31 cellular contexts compared by ENCODE assay signal in genomic region chr1:156638596-156638995, GRCh38. TPM values are rescaled to one million over a fixed set of nuclear protein-coding genes. Genes with fewer than 3 reads are reported as not detected.
DNase-seq lines count a peak whose midpoint lies in the region; ATAC-seq, FAIRE-seq and TF ChIP-seq lines count a peak whose summit lies in the region.
"Had no signal": no experiment of that assay in that cellular context is flagged by ENCODE, and none has a peak within 500 bp of the region (broad histone marks: within the 10 kb centered on the region; RNA-seq: fewer than 3 reads in every experiment).

No MANE protein-coding gene starts in this region.

- intact Hi-C loops in HepG2 (cut with micrococcal nuclease; ENCODE audit: unreplicated experiment), result no loop called here
- intact Hi-C loops in right lobe of liver (cut with DNase I), result no loop called here
- intact Hi-C loops in thyroid gland (cut with DNase I), result no loop called here
- intact Hi-C loops in spleen (cut with DNase I; ENCODE audit: low total_unique reads), result no loop called here

- peak; percentile 2; the same call in 2 of the 3 replicates for ATAC-seq in HepG2
- ATAC-seq in right lobe of liver, result no peak
- ATAC-seq: lower lobe of right lung; mucosa of descending colon; natural killer cell treated with Interleukin-12 subunit alpha and Interleukin-12 subunit beta and Interleukin-15 and Interleukin-18, amount 100 ng/mL, for 72 hours had no signal

- 11% methylated on average over 5 of the region's 5 CpGs for WGBS in HepG2 (ENCODE audit: low lambda C conversion rate)
- 64% methylated on average over 5 of the region's 5 CpGs for whole genome bisulfite sequencing in right lobe of liver (ENCODE audit: insufficient coverage, low coverage, low lambda C conversion rate, missing lambda C conversion rate)
- 30 to 42% methylated on average over 3 to 5 of the region's 5 CpGs for WGBS in thyroid gland, 2 donors
- 56 to 72% (median 64%) methylated on average over 4 to 5 of the region's 5 CpGs for WGBS in spleen, 5 donors

- TF ChIP-seq CTCF in HepG2 (CRISPR knock-in tag; IDR thresholded peaks at IDR 0.05) (no peak), right lobe of liver (IDR thresholded peaks at IDR 0.05) (no peak), nephron progenitor cell (IDR thresholded peaks at IDR 0.05) (no peak), thyroid gland (IDR thresholded peaks at IDR 0.05) (no peak), spleen (IDR thresholded peaks at IDR 0.05 in 8 of 11, conservative IDR thresholded peaks at IDR 0.05 in 3 of 11) (no peak)

- H3K36me3 Mint-ChIP-seq in nephron progenitor cell (ENCODE audit: low read depth), result no peaks in the 10 kb centered on the region
- H3K36me3 Mint-ChIP-seq: activated CD4-positive, alpha-beta memory T cell treated with anti-CD3 and anti-CD28 coated beads for 36 hours; activated naive CD8-positive, alpha-beta T cell; natural killer cell treated with Interleukin-12 subunit alpha and Interleukin-12 subunit beta and Interleukin-15 and Interleukin-18, amount 100 ng/mL, for 72 hours had no signal

- peaks cover 42% of the 10 kb centered on the region for H3K4me1 Mint-ChIP-seq in nephron progenitor cell

- no peaks in the 10 kb centered on the region for H3K79me2 ChIP-seq in HepG2 (ENCODE audit: insufficient read depth, low read length)

- no peaks in the 10 kb centered on the region for H3K9me3 Mint-ChIP-seq in nephron progenitor cell
- H3K9me3 Mint-ChIP-seq: activated CD4-positive, alpha-beta memory T cell treated with anti-CD3 and anti-CD28 coated beads for 36 hours; T-helper 1 cell treated with Interleukin-12 subunit alpha and Interleukin-12 subunit beta and Interleukin-4 antibody, amounts not matched to agents 30 μg/mL and 1 μg/mL, for 36 hours had no signal

- H3K9me3 ChIP-seq in HepG2 (ENCODE audit: low read length) (no peaks in the 10 kb centered on the region), right lobe of liver (no peaks in the 10 kb centered on the region), thyroid gland (no peaks in the 10 kb centered on the region), spleen (no peaks in the 10 kb centered on the region)
- H3K9me3 ChIP-seq: lower lobe of right lung, mucosa of descending colon, tibial nerve had no signal

- H3K4me3 ChIP-seq in HepG2 (replicated peaks in 1 of 3; ENCODE audit: insufficient read depth in 1 of 3, low read depth in 2 of 3, low read length in 3 of 3) (no peak overlapping the region), right lobe of liver (no peak overlapping the region), thyroid gland (replicated peaks in 1 of 3) (no peak overlapping the region), spleen (no peak overlapping the region)
- H3K4me3 ChIP-seq: lower lobe of right lung, mucosa of descending colon, tibial nerve had no signal

- no peak overlapping the region for H3K27ac Mint-ChIP-seq in nephron progenitor cell
- H3K27ac Mint-ChIP-seq: activated CD4-positive, alpha-beta memory T cell treated with anti-CD3 and anti-CD28 coated beads for 36 hours; activated naive CD8-positive, alpha-beta T cell; natural killer cell treated with Interleukin-12 subunit alpha and Interleukin-12 subunit beta and Interleukin-15 and Interleukin-18, amount 100 ng/mL, for 72 hours; T-helper 1 cell treated with Interleukin-12 subunit alpha and Interleukin-12 subunit beta and Interleukin-4 antibody, amounts not matched to agents 30 μg/mL and 1 μg/mL, for 36 hours had no signal

- TF ChIP-seq RAD21 in HepG2 (CRISPR knock-in tag; IDR thresholded peaks at IDR 0.05), result no peak

- peaks cover 90% of the 10 kb centered on the region for H3K27me3 Mint-ChIP-seq in nephron progenitor cell (ENCODE audit: low read depth, poor library complexity)

- FAIRE-seq in HepG2 (lab: Jason Lieb, UNC), result no peak
- FAIRE-seq: TTC549 had no signal

- TF ChIP-seq POLR2A in HepG2 (IDR thresholded peaks at IDR 0.05; ENCODE audit: insufficient read depth in 1 of 2, low read depth in 2 of 2, low read length in 2 of 2), result no peak
- no peak for TF ChIP-seq POLR2A in right lobe of liver (IDR thresholded peaks at IDR 0.05)
- no peak for TF ChIP-seq POLR2A in thyroid gland (IDR thresholded peaks at IDR 0.05)
- TF ChIP-seq POLR2A in spleen (IDR thresholded peaks at IDR 0.05), result no peak

- no TSS peak for BruUV-seq in HepG2 (replicated peaks; lab: Mats Ljungman, UMichigan)

- TF ChIP-seq EP300 in HepG2 (IDR thresholded peaks at IDR 0.05; ENCODE audit: low read depth in 2 of 2, low read length in 2 of 2), result no peak
- TF ChIP-seq EP300 in HepG2 (CRISPR knock-in tag; IDR thresholded peaks at IDR 0.05; ENCODE audit: borderline replicate concordance), result no peak

- CTCF ChIA-PET in HepG2 (lab: Yijun Ruan, JAX; ENCODE audit: low intra/inter-chr PET ratio, low total read pairs), result no interaction called here

- H3K4me2 ChIP-seq in HepG2 (ENCODE audit: low read depth, low read length), result no peak overlapping the region

- peak overlapping the region; percentile 54 for H3K4me3 Mint-ChIP-seq in nephron progenitor cell
- H3K4me3 Mint-ChIP-seq: activated CD4-positive, alpha-beta memory T cell treated with anti-CD3 and anti-CD28 coated beads for 36 hours; activated naive CD8-positive, alpha-beta T cell; natural killer cell treated with Interleukin-12 subunit alpha and Interleukin-12 subunit beta and Interleukin-15 and Interleukin-18, amount 100 ng/mL, for 72 hours; T-helper 1 cell treated with Interleukin-12 subunit alpha and Interleukin-12 subunit beta and Interleukin-4 antibody, amounts not matched to agents 30 μg/mL and 1 μg/mL, for 36 hours had no signal

- H3K36me3 ChIP-seq in HepG2 (replicated peaks in 1 of 2; ENCODE audit: control insufficient read depth in 1 of 2, insufficient read depth in 2 of 2, low read length in 2 of 2) (peaks cover 0 to 1% of the 10 kb centered on the region in 2 experiments; a peak in 1 of 5 replicates), right lobe of liver (no peaks in the 10 kb centered on the region), thyroid gland (no peaks in the 10 kb centered on the region), spleen (no peaks in the 10 kb centered on the region)
- H3K36me3 ChIP-seq: lower lobe of right lung, tibial nerve had no signal

- in situ Hi-C loops in HepG2 (cut with HindIII; ENCODE audit: extremely low pct_ligation_motif_present, low pct_unique_long_range_greater_than_20kb), result no loop called here

- peaks cover 24% of the 10 kb centered on the region for H4K20me1 ChIP-seq in HepG2 (ENCODE audit: insufficient read depth, low read length)

- H3K9ac ChIP-seq in HepG2 (ENCODE audit: insufficient read depth, low read depth, low read length), result no peak overlapping the region

- H3K27me3 ChIP-seq in HepG2 (ENCODE audit: control insufficient read depth in 1 of 2, insufficient read depth in 2 of 2, low read length in 2 of 2) (peaks cover 4 to 28% of the 10 kb centered on the region in 2 experiments; a peak in 4 of 5 replicates), right lobe of liver (no peaks in the 10 kb centered on the region), thyroid gland (peaks cover 23% of the 10 kb centered on the region), spleen (replicated peaks in 1 of 7) (peaks cover 8 to 100% (median 53%) of the 10 kb centered on the region in 7 donors)

- POLR2A ChIA-PET in HepG2 (lab: Yijun Ruan, JAX), result interaction anchor here (1.3 kb wide), 1 partner anchor 10 kb away, joined by 3 read pairs; no protein-coding TSS in a partner anchor

- peaks cover 17% of the 10 kb centered on the region for H3K4me1 ChIP-seq in HepG2 (ENCODE audit: insufficient read depth, low read length)
- H3K4me1 ChIP-seq in right lobe of liver, result peaks cover 0 to 5% (median 0%) of the 10 kb centered on the region in 4 donors
- H3K4me1 ChIP-seq in thyroid gland, result peaks cover 9 to 10% of the 10 kb centered on the region in 2 donors
- H3K4me1 ChIP-seq in spleen, result peaks cover 5 to 20% (median 15%) of the 10 kb centered on the region in 6 donors

- no peak for DNase-seq in HepG2 (ENCODE audit: low spot score)
- DNase-seq in right lobe of liver, result no peak
- no peak for DNase-seq in nephron progenitor cell
- no peak for DNase-seq in activated T-cell treated with anti-CD3 and anti-CD28 coated beads for 4 hours
- no peak for DNase-seq in thyroid gland
- no peak for DNase-seq in spleen
- DNase-seq in AG08395 (ENCODE audit: low spot score), result no peak
- DNase-seq: activated CD4-positive, alpha-beta memory T cell treated with anti-CD3 and anti-CD28 coated beads for 36 hours; activated CD4-positive, CD25-positive, alpha-beta regulatory T cell treated with anti-CD3 and anti-CD28 coated beads, Interleukin-2, amount 50 U/mL, for 72 hours; activated CD8-positive, alpha-beta memory T cell treated with anti-CD3 and anti-CD28 coated beads, Interleukin-2, amount 50 U/mL, for 48 hours; DMS79 treated with DMSO at 0.1 percent for 48 hours; HCEC 1CT; lower lobe of right lung; mucosa of descending colon; NCI-H1092 treated with DMSO at 0.1 percent for 48 hours; NCI-H187 treated with DMSO at 0.1 percent for 48 hours; NCI-H345; NCI-H748 treated with DMSO at 0.1 percent for 48 hours; stimulated activated CD4-positive, alpha-beta T cell treated with anti-CD3 and anti-CD28 coated beads, Interleukin-15, amount 100 ng/mL, for 24 hours; stimulated activated naive CD4-positive, alpha-beta T cell had no signal

- no peak overlapping the region for H2AFZ ChIP-seq in HepG2 (ENCODE audit: low read length)

- H3K27ac ChIP-seq in HepG2 (ENCODE audit: extremely low read length, insufficient read depth, low read length), result no peak overlapping the region
- no peak overlapping the region for H3K27ac ChIP-seq in right lobe of liver
- H3K27ac ChIP-seq in cingulate gyrus (ENCODE audit: low read depth, low read length), result peak overlapping the region; percentile 75
- no peak overlapping the region for H3K27ac ChIP-seq in thyroid gland
- no peak overlapping the region for H3K27ac ChIP-seq in spleen
- H3K27ac ChIP-seq: lower lobe of right lung, RWPE1, tibial nerve had no signal

RNA-seq across cellular contexts. Expression of gene BCAN, which starts 3.3 kb away (rescaled TPM):
- total RNA-seq in HepG2 (2016; rRNA removed; fragmentation: Illumina TruSeq; extraction: Trizol), result not detected in 2 replicates
- total RNA-seq in HepG2 (2016; cell fraction: cytosol; rRNA removed; fragmentation: Illumina TruSeq; extraction: Trizol; ENCODE audit: low read depth), result not detected in 2 replicates
- not detected in 2 replicates for total RNA-seq in HepG2 (2016; cell fraction: insoluble cytoplasmic fraction; rRNA removed; fragmentation: Illumina TruSeq; extraction: Trizol)
- not detected in 2 replicates for total RNA-seq in HepG2 (2016; cell fraction: membrane; rRNA removed; fragmentation: Illumina TruSeq; extraction: Trizol)
- not detected in 2 replicates for total RNA-seq in HepG2 (2016; cell fraction: nucleus; rRNA removed; fragmentation: Illumina TruSeq; extraction: Trizol)
- polyA plus RNA-seq in HepG2 (2011; rRNA removed), result not detected in 2 replicates
- not detected in 2 replicates for polyA plus RNA-seq in HepG2 (2011; cell fraction: cytosol; rRNA removed)
- 0.24 TPM in 1 of 2 replicates, not detected in the other for polyA plus RNA-seq in HepG2 (2011; cell fraction: nucleus; rRNA removed)
- polyA plus RNA-seq in HepG2 (2012), result 0.21 TPM in 2 replicates
- not detected in 2 replicates for polyA plus RNA-seq in HepG2 (2016; cell fraction: cytosol; fragmentation: Illumina TruSeq; extraction: Trizol; ENCODE audit: low read depth)
- polyA plus RNA-seq in HepG2 (2016; cell fraction: insoluble cytoplasmic fraction; fragmentation: Illumina TruSeq; extraction: Trizol; ENCODE audit: low read depth), result not detected in 2 replicates
- not detected in 2 replicates for polyA plus RNA-seq in HepG2 (2016; cell fraction: membrane; fragmentation: Illumina TruSeq; extraction: Trizol; ENCODE audit: low read depth)
- not detected in 2 replicates for polyA plus RNA-seq in HepG2 (2016; cell fraction: nucleus; fragmentation: Illumina TruSeq; extraction: Trizol; ENCODE audit: insufficient read depth, low read depth)
- not detected in 2 replicates for polyA minus RNA-seq in HepG2 (2011; rRNA and poly(A)+ RNA removed; ENCODE audit: low replicate concordance)
- polyA minus RNA-seq in HepG2 (2011; cell fraction: cytosol; rRNA and poly(A)+ RNA removed), result not detected in 2 replicates
- polyA minus RNA-seq in HepG2 (2011; cell fraction: nucleus; rRNA and poly(A)+ RNA removed), result not detected in 2 replicates
- not detected for total RNA-seq in right lobe of liver
- total RNA-seq in thyroid gland, result 1 to 10 TPM in 1 of 4 donors, under 1 TPM in 1, not detected in 2; 0.54 to 1.1 TPM
- total RNA-seq in spleen, result not detected
- under 1 TPM in 2 of 3 donors, not detected in 1; 0.10 to 0.11 TPM for polyA plus RNA-seq in spleen
- total RNA-seq: activated CD4-positive, alpha-beta memory T cell treated with anti-CD3 and anti-CD28 coated beads for 36 hours; glomerular endothelial cell; HT-29; lower lobe of right lung; M059J; tibial nerve had no signal

RNA-seq across cellular contexts. Expression of gene HAPLN2, which starts 19.4 kb away (rescaled TPM):
- total RNA-seq in HepG2 (2016; rRNA removed; fragmentation: Illumina TruSeq; extraction: Trizol) (not detected in 2 replicates), right lobe of liver (not detected), thyroid gland (under 1 TPM in 1 of 4 donors, not detected in 3; 0.79 TPM), spleen (1 to 10 TPM in 1 of 7 donors, under 1 TPM in 2, not detected in 4; 0.20 to 1.1 (median 0.46) TPM)
- total RNA-seq in HepG2 (2016; cell fraction: cytosol; rRNA removed; fragmentation: Illumina TruSeq; extraction: Trizol; ENCODE audit: low read depth), result not detected in 2 replicates
- total RNA-seq in HepG2 (2016; cell fraction: insoluble cytoplasmic fraction; rRNA removed; fragmentation: Illumina TruSeq; extraction: Trizol), result not detected in 2 replicates
- total RNA-seq in HepG2 (2016; cell fraction: membrane; rRNA removed; fragmentation: Illumina TruSeq; extraction: Trizol), result not detected in 2 replicates
- total RNA-seq in HepG2 (2016; cell fraction: nucleus; rRNA removed; fragmentation: Illumina TruSeq; extraction: Trizol), result not detected in 2 replicates
- polyA plus RNA-seq in HepG2 (2011; rRNA removed) (0.09 TPM in 1 of 2 replicates, not detected in the other), spleen (under 1 TPM; 0.22 to 0.80 (median 0.27) TPM)
- not detected in 2 replicates for polyA plus RNA-seq in HepG2 (2011; cell fraction: cytosol; rRNA removed)
- polyA plus RNA-seq in HepG2 (2011; cell fraction: nucleus; rRNA removed), result 0.40 and 0.62 TPM in 2 replicates
- 0.19 TPM in 1 of 2 replicates, not detected in the other for polyA plus RNA-seq in HepG2 (2012)
- polyA plus RNA-seq in HepG2 (2016; cell fraction: cytosol; fragmentation: Illumina TruSeq; extraction: Trizol; ENCODE audit: low read depth), result not detected in 2 replicates
- not detected in 2 replicates for polyA plus RNA-seq in HepG2 (2016; cell fraction: insoluble cytoplasmic fraction; fragmentation: Illumina TruSeq; extraction: Trizol; ENCODE audit: low read depth)
- not detected in 2 replicates for polyA plus RNA-seq in HepG2 (2016; cell fraction: membrane; fragmentation: Illumina TruSeq; extraction: Trizol; ENCODE audit: low read depth)
- not detected in 2 replicates for polyA plus RNA-seq in HepG2 (2016; cell fraction: nucleus; fragmentation: Illumina TruSeq; extraction: Trizol; ENCODE audit: insufficient read depth, low read depth)
- polyA minus RNA-seq in HepG2 (2011; rRNA and poly(A)+ RNA removed; ENCODE audit: low replicate concordance), result not detected in 2 replicates
- polyA minus RNA-seq in HepG2 (2011; cell fraction: cytosol; rRNA and poly(A)+ RNA removed), result not detected in 2 replicates
- polyA minus RNA-seq in HepG2 (2011; cell fraction: nucleus; rRNA and poly(A)+ RNA removed), result not detected in 2 replicates
- total RNA-seq: glomerular endothelial cell; M059J; natural killer cell treated with Interleukin-12 subunit alpha and Interleukin-12 subunit beta and Interleukin-15 and Interleukin-18, amount 100 ng/mL, for 72 hours had no signal
- polyA plus RNA-seq: BJ had no signal

RNA-seq across cellular contexts. Expression of gene GPATCH4, which starts 37.3 kb away (rescaled TPM):
- 37.9 and 43.4 TPM in 2 replicates for total RNA-seq in HepG2 (2016; rRNA removed; fragmentation: Illumina TruSeq; extraction: Trizol)
- total RNA-seq in HepG2 (2016; cell fraction: cytosol; rRNA removed; fragmentation: Illumina TruSeq; extraction: Trizol; ENCODE audit: low read depth), result 7.3 and 7.7 TPM in 2 replicates
- 37.1 and 46.1 TPM in 2 replicates for total RNA-seq in HepG2 (2016; cell fraction: insoluble cytoplasmic fraction; rRNA removed; fragmentation: Illumina TruSeq; extraction: Trizol)
- total RNA-seq in HepG2 (2016; cell fraction: membrane; rRNA removed; fragmentation: Illumina TruSeq; extraction: Trizol), result 22.7 and 24.7 TPM in 2 replicates
- 36.6 and 38.1 TPM in 2 replicates for total RNA-seq in HepG2 (2016; cell fraction: nucleus; rRNA removed; fragmentation: Illumina TruSeq; extraction: Trizol)
- polyA plus RNA-seq in HepG2 (2011; rRNA removed), result 19.2 and 20.0 TPM in 2 replicates
- 13.1 and 21.0 TPM in 2 replicates for polyA plus RNA-seq in HepG2 (2011; cell fraction: cytosol; rRNA removed)
- 13.5 and 17.3 TPM in 2 replicates for polyA plus RNA-seq in HepG2 (2011; cell fraction: nucleus; rRNA removed)
- 26.6 and 33.5 TPM in 2 replicates for polyA plus RNA-seq in HepG2 (2012)
- 11.1 and 11.2 TPM in 2 replicates for polyA plus RNA-seq in HepG2 (2016; cell fraction: cytosol; fragmentation: Illumina TruSeq; extraction: Trizol; ENCODE audit: low read depth)
- polyA plus RNA-seq in HepG2 (2016; cell fraction: insoluble cytoplasmic fraction; fragmentation: Illumina TruSeq; extraction: Trizol; ENCODE audit: low read depth), result 79.1 and 79.7 TPM in 2 replicates
- 22.9 and 25.6 TPM in 2 replicates for polyA plus RNA-seq in HepG2 (2016; cell fraction: membrane; fragmentation: Illumina TruSeq; extraction: Trizol; ENCODE audit: low read depth)
- 59.3 and 65.1 TPM in 2 replicates for polyA plus RNA-seq in HepG2 (2016; cell fraction: nucleus; fragmentation: Illumina TruSeq; extraction: Trizol; ENCODE audit: insufficient read depth, low read depth)
- polyA minus RNA-seq in HepG2 (2011; rRNA and poly(A)+ RNA removed; ENCODE audit: low replicate concordance), result 24.3 and 141 TPM in 2 replicates
- 9.7 and 9.9 TPM in 2 replicates for polyA minus RNA-seq in HepG2 (2011; cell fraction: cytosol; rRNA and poly(A)+ RNA removed)
- 46.1 and 51.0 TPM in 2 replicates for polyA minus RNA-seq in HepG2 (2011; cell fraction: nucleus; rRNA and poly(A)+ RNA removed)
- 10 to 100 TPM in 4 of 6 experiments, 1 to 10 TPM in 2; 7.0 to 25.3 (median 12.4) TPM for total RNA-seq in right lobe of liver
- 10 to 100 TPM; 14.1 to 49.2 (median 24.5) TPM for total RNA-seq in thyroid gland
- total RNA-seq in spleen, result 10 to 100 TPM; 14.9 to 49.6 (median 26.2) TPM
- polyA plus RNA-seq in spleen, result 10 to 100 TPM; 12.3 to 25.4 (median 13.8) TPM

RNA-seq across cellular contexts. Expression of gene NES, which starts 38.6 kb away (rescaled TPM):
- total RNA-seq in HepG2 (2016; rRNA removed; fragmentation: Illumina TruSeq; extraction: Trizol) (12.7 and 16.6 TPM in 2 replicates), right lobe of liver (1 to 10 TPM; 1.1 to 7.5 (median 2.6) TPM), thyroid gland (10 to 100 TPM in 2 of 4 donors, 1 to 10 TPM in 2; 4.3 to 10.4 (median 9.0) TPM), spleen (100 to 1,000 TPM in 2 of 7 donors, 10 to 100 TPM in 5; 36.0 to 146 (median 58.3) TPM)
- 0.30 and 0.53 TPM in 2 replicates for total RNA-seq in HepG2 (2016; cell fraction: cytosol; rRNA removed; fragmentation: Illumina TruSeq; extraction: Trizol; ENCODE audit: low read depth)
- total RNA-seq in HepG2 (2016; cell fraction: insoluble cytoplasmic fraction; rRNA removed; fragmentation: Illumina TruSeq; extraction: Trizol), result 9.1 and 18.2 TPM in 2 replicates
- total RNA-seq in HepG2 (2016; cell fraction: membrane; rRNA removed; fragmentation: Illumina TruSeq; extraction: Trizol), result 1.4 and 1.5 TPM in 2 replicates
- total RNA-seq in HepG2 (2016; cell fraction: nucleus; rRNA removed; fragmentation: Illumina TruSeq; extraction: Trizol), result 11.7 and 13.1 TPM in 2 replicates
- polyA plus RNA-seq in HepG2 (2011; rRNA removed) (1.7 and 2.5 TPM in 2 replicates), spleen (10 to 100 TPM in 1 of 3 donors, 1 to 10 TPM in 2; 4.3 to 39.5 (median 6.7) TPM)
- 1.1 and 1.2 TPM in 2 replicates for polyA plus RNA-seq in HepG2 (2011; cell fraction: cytosol; rRNA removed)
- polyA plus RNA-seq in HepG2 (2011; cell fraction: nucleus; rRNA removed), result 9.3 and 9.7 TPM in 2 replicates
- polyA plus RNA-seq in HepG2 (2012), result 3.5 and 3.6 TPM in 2 replicates
- 0.32 and 0.38 TPM in 2 replicates for polyA plus RNA-seq in HepG2 (2016; cell fraction: cytosol; fragmentation: Illumina TruSeq; extraction: Trizol; ENCODE audit: low read depth)
- polyA plus RNA-seq in HepG2 (2016; cell fraction: insoluble cytoplasmic fraction; fragmentation: Illumina TruSeq; extraction: Trizol; ENCODE audit: low read depth), result 8.6 and 10.8 TPM in 2 replicates
- polyA plus RNA-seq in HepG2 (2016; cell fraction: membrane; fragmentation: Illumina TruSeq; extraction: Trizol; ENCODE audit: low read depth), result 0.46 and 0.93 TPM in 2 replicates
- polyA plus RNA-seq in HepG2 (2016; cell fraction: nucleus; fragmentation: Illumina TruSeq; extraction: Trizol; ENCODE audit: insufficient read depth, low read depth), result 27.3 and 27.7 TPM in 2 replicates
- 0.91 and 2.7 TPM in 2 replicates for polyA minus RNA-seq in HepG2 (2011; rRNA and poly(A)+ RNA removed; ENCODE audit: low replicate concordance)
- 2.4 and 2.5 TPM in 2 replicates for polyA minus RNA-seq in HepG2 (2011; cell fraction: cytosol; rRNA and poly(A)+ RNA removed)
- polyA minus RNA-seq in HepG2 (2011; cell fraction: nucleus; rRNA and poly(A)+ RNA removed), result 1.5 and 1.7 TPM in 2 replicates
- total RNA-seq: natural killer cell treated with Interleukin-12 subunit alpha and Interleukin-12 subunit beta and Interleukin-15 and Interleukin-18, amount 100 ng/mL, for 72 hours had no signal

RNA-seq across cellular contexts. Expression of gene NAXE, which starts 47.0 kb away (rescaled TPM):
- 37.9 and 59.4 TPM in 2 replicates for total RNA-seq in HepG2 (2016; rRNA removed; fragmentation: Illumina TruSeq; extraction: Trizol)
- total RNA-seq in HepG2 (2016; cell fraction: cytosol; rRNA removed; fragmentation: Illumina TruSeq; extraction: Trizol; ENCODE audit: low read depth), result 69.0 and 80.5 TPM in 2 replicates
- total RNA-seq in HepG2 (2016; cell fraction: insoluble cytoplasmic fraction; rRNA removed; fragmentation: Illumina TruSeq; extraction: Trizol), result 32.9 and 62.3 TPM in 2 replicates
- 57.8 and 70.5 TPM in 2 replicates for total RNA-seq in HepG2 (2016; cell fraction: membrane; rRNA removed; fragmentation: Illumina TruSeq; extraction: Trizol)
- 36.6 and 46.8 TPM in 2 replicates for total RNA-seq in HepG2 (2016; cell fraction: nucleus; rRNA removed; fragmentation: Illumina TruSeq; extraction: Trizol)
- 35.0 and 39.4 TPM in 2 replicates for polyA plus RNA-seq in HepG2 (2011; rRNA removed)
- 44.6 and 54.4 TPM in 2 replicates for polyA plus RNA-seq in HepG2 (2011; cell fraction: cytosol; rRNA removed)
- 28.8 and 37.7 TPM in 2 replicates for polyA plus RNA-seq in HepG2 (2011; cell fraction: nucleus; rRNA removed)
- polyA plus RNA-seq in HepG2 (2012), result 37.1 and 42.0 TPM in 2 replicates
- polyA plus RNA-seq in HepG2 (2016; cell fraction: cytosol; fragmentation: Illumina TruSeq; extraction: Trizol; ENCODE audit: low read depth), result 109 and 132 TPM in 2 replicates
- 38.4 and 48.9 TPM in 2 replicates for polyA plus RNA-seq in HepG2 (2016; cell fraction: insoluble cytoplasmic fraction; fragmentation: Illumina TruSeq; extraction: Trizol; ENCODE audit: low read depth)
- polyA plus RNA-seq in HepG2 (2016; cell fraction: membrane; fragmentation: Illumina TruSeq; extraction: Trizol; ENCODE audit: low read depth), result 78.1 and 86.6 TPM in 2 replicates
- 64.6 and 71.1 TPM in 2 replicates for polyA plus RNA-seq in HepG2 (2016; cell fraction: nucleus; fragmentation: Illumina TruSeq; extraction: Trizol; ENCODE audit: insufficient read depth, low read depth)
- 43.3 and 215 TPM in 2 replicates for polyA minus RNA-seq in HepG2 (2011; rRNA and poly(A)+ RNA removed; ENCODE audit: low replicate concordance)
- 15.2 and 16.5 TPM in 2 replicates for polyA minus RNA-seq in HepG2 (2011; cell fraction: cytosol; rRNA and poly(A)+ RNA removed)
- 15.8 and 22.0 TPM in 2 replicates for polyA minus RNA-seq in HepG2 (2011; cell fraction: nucleus; rRNA and poly(A)+ RNA removed)
- 10 to 100 TPM; 37.7 to 72.3 (median 49.4) TPM for total RNA-seq in right lobe of liver
- 100 to 1,000 TPM in 3 of 4 donors, 10 to 100 TPM in 1; 69.1 to 176 (median 117) TPM for total RNA-seq in thyroid gland
- total RNA-seq in spleen, result 10 to 100 TPM; 34.7 to 50.5 (median 48.3) TPM
- 10 to 100 TPM; 48.1 to 74.7 (median 54.8) TPM for polyA plus RNA-seq in spleen
